Comparison of ENCODE assay signal across 8 cellular contexts in the genomic region with DNA sequence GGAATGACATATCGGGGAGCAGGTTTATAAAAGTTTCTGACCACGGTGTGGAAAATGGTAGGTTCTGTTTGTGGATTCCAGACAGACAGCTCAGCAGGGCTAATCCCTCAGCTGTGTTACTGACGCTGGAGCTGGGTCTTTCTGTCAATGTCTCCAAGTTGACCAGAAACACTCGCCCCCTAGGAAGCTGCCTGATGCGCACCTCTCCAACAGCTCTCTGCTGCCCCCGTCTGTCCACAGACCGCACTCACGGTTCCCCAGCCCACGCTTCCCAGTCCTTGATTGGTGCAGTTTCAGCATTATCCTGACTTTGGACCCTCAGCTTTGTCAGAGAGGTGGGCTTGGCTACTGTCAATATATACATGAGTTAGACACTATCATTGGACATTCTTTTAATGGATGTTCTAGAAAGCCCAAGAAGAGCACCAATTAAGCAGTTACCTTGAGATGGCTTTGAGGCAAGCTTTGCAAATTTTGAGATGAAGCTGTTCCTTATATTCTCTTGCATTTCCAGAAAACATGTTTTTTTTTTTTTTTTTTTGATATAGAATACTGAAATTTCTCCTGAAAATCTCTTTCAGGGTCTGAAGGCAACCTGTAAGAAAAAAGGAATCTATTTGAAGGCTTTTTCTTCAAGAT.
DNase-seq lines count a peak whose midpoint lies in the region; ATAC-seq, FAIRE-seq and TF ChIP-seq lines count a peak whose summit lies in the region.

No MANE protein-coding gene starts in this region.

- no peak overlapping the region for H3K4me3 ChIP-seq in H1 (ENCODE audit: extremely low read depth in 1 of 4, insufficient read depth in 2 of 4, low read depth in 3 of 4, low read length in 4 of 4)

- peak; percentile 91 for ATAC-seq in GM19023 (IDR thresholded peaks at IDR 0.05; ENCODE audit: unreplicated experiment)
- ATAC-seq in HG03159 (IDR thresholded peaks at IDR 0.05; ENCODE audit: unreplicated experiment) = peak; percentile 96

- peak; percentile 97 to 100 (median 99) for TF ChIP-seq CTCF in H1 (IDR thresholded peaks at IDR 0.05; ENCODE audit: control extremely low read depth in 1 of 3, insufficient read depth in 1 of 3, low read depth in 1 of 3, low read length in 3 of 3)

- no peak overlapping the region for H2BK12ac ChIP-seq in H1 (ENCODE audit: low read depth, low read length)

- H3K27me3 ChIP-seq in H1 (replicated peaks in 1 of 4; ENCODE audit: control insufficient read depth in 3 of 4, extremely low read depth in 1 of 4, insufficient read depth in 3 of 4, low read length in 3 of 4) = no peaks in the 10 kb centered on the region

- H3K79me2 ChIP-seq in H1 (ENCODE audit: control insufficient read depth in 1 of 2, insufficient read depth in 2 of 2, low read length in 2 of 2) = no peaks in the 10 kb centered on the region

- H2BK5ac ChIP-seq in H1 (ENCODE audit: low read depth, low read length) = no peak overlapping the region

- H3K18ac ChIP-seq in H1 (ENCODE audit: extremely low read depth, low read length) = no peak overlapping the region

- H2BK15ac ChIP-seq in H1 (ENCODE audit: low read length) = no peak overlapping the region

- no peak overlapping the region for H2AFZ ChIP-seq in H1 (ENCODE audit: low read length)

- H3K23ac ChIP-seq in H1 (ENCODE audit: insufficient read length) = no peak overlapping the region

- no peaks in the 10 kb centered on the region for H3K4me1 ChIP-seq in H1 (replicated peaks in 1 of 4; ENCODE audit: control insufficient read depth in 3 of 4, insufficient read depth in 4 of 4, low read length in 3 of 4)

- no peak overlapping the region for H4K8ac ChIP-seq in H1 (ENCODE audit: extremely low read depth, insufficient read depth, low read length)

- H4K5ac ChIP-seq in H1 (ENCODE audit: insufficient read length, low read depth, low read length) = no peak overlapping the region

- no peaks in the 10 kb centered on the region; the same call in 1 of the 2 replicates for H3K23me2 ChIP-seq in H1 (ENCODE audit: low read depth, low read length)

- H3K56ac ChIP-seq in H1 (replicated peaks; ENCODE audit: insufficient read length, low read depth, low read length) = no peak overlapping the region

- TF ChIP-seq EP300 in H1 (IDR thresholded peaks at IDR 0.05; ENCODE audit: borderline replicate concordance in 1 of 2, low read depth in 2 of 2, low read length in 2 of 2) = no peak

- H2BK20ac ChIP-seq in H1 (ENCODE audit: low read length) = no peak overlapping the region

- no peak overlapping the region for H2AK5ac ChIP-seq in H1 (ENCODE audit: low read depth, low read length)

- TF ChIP-seq RAD21 in H1 (IDR thresholded peaks at IDR 0.05 in 1 of 2, conservative IDR thresholded peaks at IDR 0.05 in 1 of 2; ENCODE audit: low read depth in 2 of 2, low read length in 2 of 2) = peak; percentile 98 to 99

- H3K9me3 ChIP-seq in H1 (ENCODE audit: insufficient read depth in 2 of 2, low read depth in 1 of 2, low read length in 1 of 2) = no peaks in the 10 kb centered on the region

- POLR2A ChIA-PET in H1 (lab: Charles Lee; ENCODE audit: partially characterized antibody) = interaction anchor here (1.1 to 1.7 kb wide), 2 partner anchors 20 to 27 kb away, joined by 3 to 6 read pairs; no protein-coding TSS in a partner anchor

- no peaks in the 10 kb centered on the region for H3K36me3 ChIP-seq in H1 (ENCODE audit: control insufficient read depth in 2 of 4, insufficient read depth in 4 of 4, low read length in 3 of 4)

- H3K79me1 ChIP-seq in H1 (ENCODE audit: low read depth, low read length) = no peaks in the 10 kb centered on the region

- H3K9ac ChIP-seq in H1 (replicated peaks in 1 of 4; ENCODE audit: extremely low read depth in 1 of 4, low read depth in 3 of 4, low read length in 3 of 4) = no peak overlapping the region

- no peak overlapping the region for H3K27ac ChIP-seq in H1 (ENCODE audit: low read depth, low read length)

- H4K20me1 ChIP-seq in H1 (replicated peaks in 1 of 2; ENCODE audit: control insufficient read depth in 1 of 2, insufficient read depth in 2 of 2, low read length in 2 of 2) = no peaks in the 10 kb centered on the region

- no peak overlapping the region for H3K4ac ChIP-seq in H1 (replicated peaks; ENCODE audit: insufficient read length, low read depth, low read length)

- WGBS in H1 (ENCODE audit: extremely low coverage in 1 of 2, insufficient coverage in 1 of 2, insufficient read length in 1 of 2, insufficient replicate concordance in 2 of 2, low coverage in 1 of 2, low lambda C conversion rate in 2 of 2, missing lambda C conversion rate in 1 of 2), 2 experiments = 14% methylated on average over 9 of the region's 9 CpGs; no CpG with 5 or more reads in 1 of the 2 experiments

- TF ChIP-seq POLR2A in H1 (IDR thresholded peaks at IDR 0.05; ENCODE audit: control extremely low read depth in 1 of 2, low read depth in 2 of 2, low read length in 2 of 2) = no peak

- H3K14ac ChIP-seq in H1 (ENCODE audit: insufficient read length) = no peak overlapping the region

- DNase-seq in Ammon's horn (ENCODE audit: low spot score) (peak; percentile 80), NCI-H774 (lab: John Stamatoyannopoulos, UW) (peak; percentile 24), H1 (ENCODE audit: low read depth in 1 of 2, low spot score in 2 of 2) (peak; percentile 58 to 97), mucosa of gallbladder (ENCODE audit: low spot score) (peak; percentile 60)
- DNase-seq in activated CD8-positive, alpha-beta memory T cell treated with anti-CD3 and anti-CD28 coated beads for 24 hours = peak; percentile 92
- peak; percentile 49 to 61 for DNase-seq in stimulated activated CD8-positive, alpha-beta memory T cell treated with anti-CD3 and anti-CD28 coated beads, Interleukin-7, amount 100 ng/mL, for 1 hour (ENCODE audit: low read depth in 2 of 2)

- H4K91ac ChIP-seq in H1 (replicated peaks; ENCODE audit: insufficient read length, low read length) = no peak overlapping the region

- peak; percentile 90 for FAIRE-seq in H1 (lab: Jason Lieb, UNC)

- no peak overlapping the region for H3K4me2 ChIP-seq in H1 (ENCODE audit: insufficient read depth in 1 of 2, low read depth in 2 of 2, low read length in 2 of 2)

- H2BK120ac ChIP-seq in H1 (replicated peaks; ENCODE audit: low read depth, low read length) = no peak overlapping the region

- CTCF ChIA-PET in H1 (lab: Charles Lee; ENCODE audit: partially characterized antibody) = interaction anchor here (0.6 to 4.6 kb wide), 71 partner anchors 9 to 592 kb away, joined by 3 to 61 read pairs (median 4); no protein-coding TSS in a partner anchor

TF ChIP-seq in H1, 55 proteins besides CTCF, POLR2A, EP300 and RAD21 (continues in another document):
- TF ChIP-seq NANOG (IDR thresholded peaks at IDR 0.05; ENCODE audit: insufficient read depth, low read depth, low read length, poor library complexity, severe bottlenecking) (no peak), CEBPB (IDR thresholded peaks at IDR 0.05; ENCODE audit: low read depth, low read length) (no peak), SRF (IDR thresholded peaks at IDR 0.05; ENCODE audit: low read depth, low read length) (no peak), BRCA1 (IDR thresholded peaks at IDR 0.05; ENCODE audit: low read depth, low read length) (no peak), TBP (IDR thresholded peaks at IDR 0.05; ENCODE audit: low read depth, low read length) (no peak), KDM5A (IDR thresholded peaks at IDR 0.05; ENCODE audit: low read length) (no peak), SP4 (IDR thresholded peaks at IDR 0.05; ENCODE audit: low read length) (no peak), SP1 (IDR thresholded peaks at IDR 0.05; ENCODE audit: low read depth, low read length) (no peak), CTBP2 (IDR thresholded peaks at IDR 0.05; ENCODE audit: borderline replicate concordance, insufficient read depth, insufficient read length, low read length) (no peak), CHD1 (IDR thresholded peaks at IDR 0.05; ENCODE audit: low read depth, low read length) (no peak), E2F6 (IDR thresholded peaks at IDR 0.05) (no peak), CHD2 (IDR thresholded peaks at IDR 0.05; ENCODE audit: low read length) (no peak), HDAC6 (IDR thresholded peaks at IDR 0.05; ENCODE audit: low read depth, low read length) (no peak), MAX (IDR thresholded peaks at IDR 0.05) (peak; percentile 47; the same call in 1 of the 2 replicates), BCL11A (IDR thresholded peaks at IDR 0.05; ENCODE audit: low read depth in 2 of 2, low read length in 2 of 2) (no peak), GTF2F1 (IDR thresholded peaks at IDR 0.05; ENCODE audit: borderline replicate concordance, low read depth, low read length) (no peak), PHF8 (conservative IDR thresholded peaks at IDR 0.05; ENCODE audit: low read depth, low read length) (no peak), TAF1 (IDR thresholded peaks at IDR 0.05; ENCODE audit: low read depth, low read length) (no peak), JUN (IDR thresholded peaks at IDR 0.05; ENCODE audit: low read depth, low read length) (no peak), BACH1 (IDR thresholded peaks at IDR 0.05; ENCODE audit: low read length) (no peak), ZNF274 (IDR thresholded peaks at IDR 0.05; ENCODE audit: borderline replicate concordance, extremely low read depth, low read length) (no peak), RXRA (IDR thresholded peaks at IDR 0.05; ENCODE audit: insufficient read depth, low read depth, low read length) (no peak)
- TF ChIP-seq, protein P1, sequence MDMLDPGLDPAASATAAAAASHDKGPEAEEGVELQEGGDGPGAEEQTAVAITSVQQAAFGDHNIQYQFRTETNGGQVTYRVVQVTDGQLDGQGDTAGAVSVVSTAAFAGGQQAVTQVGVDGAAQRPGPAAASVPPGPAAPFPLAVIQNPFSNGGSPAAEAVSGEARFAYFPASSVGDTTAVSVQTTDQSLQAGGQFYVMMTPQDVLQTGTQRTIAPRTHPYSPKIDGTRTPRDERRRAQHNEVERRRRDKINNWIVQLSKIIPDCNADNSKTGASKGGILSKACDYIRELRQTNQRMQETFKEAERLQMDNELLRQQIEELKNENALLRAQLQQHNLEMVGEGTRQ (IDR thresholded peaks at IDR 0.05; ENCODE audit: low read length) = no peak

Comparison
In these comparisons a context has a peak if more than half of its experiments do, and no peak if none do; other contexts are left out.
1. DNase-seq: peak in every context shown above with its lines; median percentile 92 in activated CD8-positive, alpha-beta memory T cell treated with anti-CD3 and anti-CD28 coated beads for 24 hours; 80 in Ammon's horn; 78 in H1; 60 in mucosa of gallbladder; 55 in stimulated activated CD8-positive, alpha-beta memory T cell treated with anti-CD3 and anti-CD28 coated beads, Interleukin-7, amount 100 ng/mL, for 1 hour; 24 in NCI-H774.